14 cellular contexts compared by ENCODE assay signal in genomic region chr12:123050913-123051312, GRCh38.
DNase-seq lines count a peak whose midpoint lies in the region; ATAC-seq, FAIRE-seq and TF ChIP-seq lines count a peak whose summit lies in the region.
"Had no signal": no experiment of that assay in that cellular context is flagged by ENCODE, and none has a peak within 500 bp of the region (broad histone marks: within the 10 kb centered on the region; RNA-seq: fewer than 3 reads in every experiment).

No MANE protein-coding gene starts in this region.

- DNase-seq in HepG2 (ENCODE audit: low spot score), result no peak
- no peak for DNase-seq in esophagus muscularis mucosa (ENCODE audit: extremely low spot score)
- DNase-seq in uterus, result no peak
- no peak for DNase-seq in activated CD8-positive, alpha-beta memory T cell treated with anti-CD3 and anti-CD28 coated beads, Interleukin-2, amount 50 U/mL, for 48 hours
- DNase-seq: activated naive CD8-positive, alpha-beta T cell treated with anti-CD3 and anti-CD28 coated beads, Interleukin-2, amount 50 U/mL, for 24 hours; activated T-cell treated with anti-CD3 and anti-CD28 coated beads, Interleukin-2, amount 50 U/mL, for 24 hours; NCI-H2029 treated with DMSO at 0.1 percent for 48 hours; NCI-H526 treated with DMSO at 0.1 percent for 48 hours; RPMI8226 had no signal

- H2AFZ ChIP-seq in HepG2 (ENCODE audit: low read length), result no peak overlapping the region

- H3K36me3 Mint-ChIP-seq in stimulated activated memory B cell treated with anti-CD40 and anti-IgM and Interleukin-4, amounts not matched to agents 10 μg/mL and 1 μg/mL and 100 μg/mL, for 72 hours, result no peaks in the 10 kb centered on the region

- TF ChIP-seq EP300 in HepG2 (IDR thresholded peaks at IDR 0.05; ENCODE audit: low read depth in 2 of 2, low read length in 2 of 2), result no peak
- TF ChIP-seq EP300 in HepG2 (CRISPR knock-in tag; IDR thresholded peaks at IDR 0.05; ENCODE audit: borderline replicate concordance), result no peak
- TF ChIP-seq EP300 in esophagus muscularis mucosa (IDR thresholded peaks at IDR 0.05), result no peak

- BruUV-seq in HepG2 (replicated peaks; lab: Mats Ljungman, UMichigan), result no TSS peak

- H3K27me3 ChIP-seq in liver (ENCODE audit: control insufficient read depth in 4 of 4, insufficient read depth in 4 of 4, low read length in 3 of 4), result no peaks in the 10 kb centered on the region
- no peaks in the 10 kb centered on the region for H3K27me3 ChIP-seq in HepG2 (ENCODE audit: control insufficient read depth in 1 of 2, insufficient read depth in 2 of 2, low read length in 2 of 2)
- H3K27me3 ChIP-seq in esophagus muscularis mucosa, result no peaks in the 10 kb centered on the region
- no peaks in the 10 kb centered on the region for H3K27me3 ChIP-seq in muscle layer of colon (ENCODE audit: control insufficient read depth in 1 of 2, insufficient read depth in 2 of 2, low read length in 2 of 2)
- H3K27me3 ChIP-seq in uterus, result no peaks in the 10 kb centered on the region

- peak overlapping the region; percentile 43 for H3K27ac ChIP-seq in liver (ENCODE audit: low read depth in 1 of 2, low read length in 2 of 2)
- no peak overlapping the region for H3K27ac ChIP-seq in HepG2 (ENCODE audit: extremely low read length, insufficient read depth, low read length)
- peak overlapping the region; percentile 64 to 77 (median 71) for H3K27ac ChIP-seq in esophagus muscularis mucosa (replicated peaks in 1 of 4)
- H3K27ac ChIP-seq in muscle layer of colon (ENCODE audit: low read depth, low read length), result peak overlapping the region; percentile 59
- peak overlapping the region; percentile 43 to 59 for H3K27ac ChIP-seq in uterus

- WGBS in liver, result 92% methylated on average over 4 of the region's 4 CpGs
- WGBS in HepG2 (ENCODE audit: low lambda C conversion rate), result 100% methylated on average over 4 of the region's 4 CpGs
- WGBS in esophagus muscularis mucosa, result 75% methylated on average over 4 of the region's 4 CpGs

- peaks cover 0 to 47% (median 23%) of the 10 kb centered on the region in 4 donors for H3K4me1 ChIP-seq in liver (ENCODE audit: control insufficient read depth in 4 of 4, insufficient read depth in 4 of 4, low read length in 3 of 4)
- H3K4me1 ChIP-seq in HepG2 (ENCODE audit: insufficient read depth, low read length), result no peaks in the 10 kb centered on the region
- peaks cover 37 to 69% (median 42%) of the 10 kb centered on the region in 4 donors for H3K4me1 ChIP-seq in esophagus muscularis mucosa
- H3K4me1 ChIP-seq in muscle layer of colon (ENCODE audit: insufficient read depth, low read length), result peaks cover 38% of the 10 kb centered on the region
- peaks cover 0 to 8% of the 10 kb centered on the region in 2 donors for H3K4me1 ChIP-seq in uterus

- ATAC-seq in HepG2 (no peak), GM21381 (IDR thresholded peaks at IDR 0.05; ENCODE audit: unreplicated experiment) (no peak)
- ATAC-seq in stimulated activated memory B cell treated with anti-CD40 and anti-IgM and Interleukin-4, amounts not matched to agents 10 μg/mL and 1 μg/mL and 100 μg/mL, for 72 hours, result no peak

- in situ Hi-C loops in HepG2 (cut with HindIII; ENCODE audit: extremely low pct_ligation_motif_present, low pct_unique_long_range_greater_than_20kb), result no loop called here

- H4K20me1 ChIP-seq in HepG2 (ENCODE audit: insufficient read depth, low read length), result no peaks in the 10 kb centered on the region

- H3K9me3 ChIP-seq in liver (ENCODE audit: control insufficient read depth in 4 of 4, low read length in 3 of 4), result no peaks in the 10 kb centered on the region
- no peaks in the 10 kb centered on the region for H3K9me3 ChIP-seq in HepG2 (ENCODE audit: low read length)
- H3K9me3 ChIP-seq in esophagus muscularis mucosa, result no peaks in the 10 kb centered on the region
- H3K9me3 ChIP-seq in muscle layer of colon (ENCODE audit: low read length), result no peaks in the 10 kb centered on the region
- no peaks in the 10 kb centered on the region for H3K9me3 ChIP-seq in uterus

- no peak overlapping the region for H3K9ac ChIP-seq in liver (ENCODE audit: low read depth in 1 of 2, low read length in 2 of 2)
- no peak overlapping the region for H3K9ac ChIP-seq in HepG2 (ENCODE audit: insufficient read depth, low read depth, low read length)
- no peak overlapping the region for H3K9ac ChIP-seq in muscle layer of colon (ENCODE audit: low read length)

- TF ChIP-seq POLR2A in HepG2 (IDR thresholded peaks at IDR 0.05; ENCODE audit: insufficient read depth in 1 of 2, low read depth in 2 of 2, low read length in 2 of 2) (no peak), esophagus muscularis mucosa (IDR thresholded peaks at IDR 0.05; ENCODE audit: low read depth) (no peak), uterus (IDR thresholded peaks at IDR 0.05) (no peak)

- no peak overlapping the region for H3K4me3 Mint-ChIP-seq in stimulated activated memory B cell treated with anti-CD40 and anti-IgM and Interleukin-4, amounts not matched to agents 10 μg/mL and 1 μg/mL and 100 μg/mL, for 72 hours
- H3K4me3 Mint-ChIP-seq: activated naive CD8-positive, alpha-beta T cell treated with anti-CD3 and anti-CD28 coated beads, Interleukin-2, amount 50 U/mL, for 24 hours; activated T-cell treated with anti-CD3 and anti-CD28 coated beads, Interleukin-2, amount 50 U/mL, for 24 hours had no signal

- H3K4me1 Mint-ChIP-seq in stimulated activated memory B cell treated with anti-CD40 and anti-IgM and Interleukin-4, amounts not matched to agents 10 μg/mL and 1 μg/mL and 100 μg/mL, for 72 hours, result peaks cover 5% of the 10 kb centered on the region

- no peak for FAIRE-seq in HepG2 (lab: Jason Lieb, UNC)

- no peak for TF ChIP-seq RAD21 in liver (IDR thresholded peaks at IDR 0.05)
- no peak for TF ChIP-seq RAD21 in HepG2 (CRISPR knock-in tag; IDR thresholded peaks at IDR 0.05)

- POLR2A ChIA-PET in HepG2 (lab: Yijun Ruan, JAX), result no interaction called here

- H3K79me2 ChIP-seq in HepG2 (ENCODE audit: insufficient read depth, low read length), result no peaks in the 10 kb centered on the region

- no peak overlapping the region for H3K4me2 ChIP-seq in HepG2 (ENCODE audit: low read depth, low read length)

- H3K36me3 ChIP-seq in liver (ENCODE audit: control insufficient read depth in 4 of 4, insufficient read depth in 3 of 4, low read depth in 1 of 4, low read length in 3 of 4), result no peaks in the 10 kb centered on the region
- no peaks in the 10 kb centered on the region for H3K36me3 ChIP-seq in HepG2 (replicated peaks in 1 of 2; ENCODE audit: control insufficient read depth in 1 of 2, insufficient read depth in 2 of 2, low read length in 2 of 2)
- no peaks in the 10 kb centered on the region for H3K36me3 ChIP-seq in esophagus muscularis mucosa
- no peaks in the 10 kb centered on the region for H3K36me3 ChIP-seq in muscle layer of colon (ENCODE audit: insufficient read depth, low read length)
- H3K36me3 ChIP-seq in uterus, result no peaks in the 10 kb centered on the region

- TF ChIP-seq CTCF in liver (IDR thresholded peaks at IDR 0.05; ENCODE audit: low read depth, low read length, missing input control) (no peak), HepG2 (CRISPR knock-in tag; IDR thresholded peaks at IDR 0.05) (no peak), esophagus muscularis mucosa (IDR thresholded peaks at IDR 0.05) (no peak), uterus (IDR thresholded peaks at IDR 0.05) (no peak)

- no peak overlapping the region for H3K27ac Mint-ChIP-seq in stimulated activated memory B cell treated with anti-CD40 and anti-IgM and Interleukin-4, amounts not matched to agents 10 μg/mL and 1 μg/mL and 100 μg/mL, for 72 hours
- H3K27ac Mint-ChIP-seq: activated T-cell treated with anti-CD3 and anti-CD28 coated beads, Interleukin-2, amount 50 U/mL, for 24 hours had no signal

- intact Hi-C loops in HepG2 (cut with micrococcal nuclease; ENCODE audit: unreplicated experiment), result no loop called here
- intact Hi-C loops in esophagus muscularis mucosa (cut with DNase I), result no loop called here
- intact Hi-C loops in uterus (cut with DNase I; ENCODE audit: low total_unique reads), result no loop called here

- H3K4me3 ChIP-seq in liver (ENCODE audit: low read depth in 1 of 3, low read length in 3 of 3) (no peak overlapping the region), HepG2 (replicated peaks in 1 of 3; ENCODE audit: insufficient read depth in 1 of 3, low read depth in 2 of 3, low read length in 3 of 3) (no peak overlapping the region), esophagus muscularis mucosa (no peak overlapping the region), muscle layer of colon (ENCODE audit: low read depth in 1 of 2, low read length in 2 of 2) (peak overlapping the region in 1 of 2 donors; percentile 1), uterus (no peak overlapping the region)
- H3K4me3 ChIP-seq: skin epidermis had no signal

- CTCF ChIA-PET in HepG2 (lab: Yijun Ruan, JAX; ENCODE audit: low intra/inter-chr PET ratio, low total read pairs), result no interaction called here

- H3K9me3 Mint-ChIP-seq in stimulated activated memory B cell treated with anti-CD40 and anti-IgM and Interleukin-4, amounts not matched to agents 10 μg/mL and 1 μg/mL and 100 μg/mL, for 72 hours, result no peaks in the 10 kb centered on the region
- H3K9me3 Mint-ChIP-seq: activated naive CD8-positive, alpha-beta T cell treated with anti-CD3 and anti-CD28 coated beads, Interleukin-2, amount 50 U/mL, for 24 hours; activated T-cell treated with anti-CD3 and anti-CD28 coated beads, Interleukin-2, amount 50 U/mL, for 24 hours had no signal

- no peaks in the 10 kb centered on the region for H3K27me3 Mint-ChIP-seq in stimulated activated memory B cell treated with anti-CD40 and anti-IgM and Interleukin-4, amounts not matched to agents 10 μg/mL and 1 μg/mL and 100 μg/mL, for 72 hours
- H3K27me3 Mint-ChIP-seq: activated naive CD8-positive, alpha-beta T cell treated with anti-CD3 and anti-CD28 coated beads, Interleukin-2, amount 50 U/mL, for 24 hours; activated T-cell treated with anti-CD3 and anti-CD28 coated beads, Interleukin-2, amount 50 U/mL, for 24 hours had no signal

TF ChIP-seq in liver, 16 proteins besides CTCF, POLR2A, EP300 and RAD21 (continues in another document):
- no peak for TF ChIP-seq EGR1 (IDR thresholded peaks at IDR 0.05; ENCODE audit: low read depth in 2 of 2)
- no peak for TF ChIP-seq TAF1 (conservative IDR thresholded peaks at IDR 0.05)
- TF ChIP-seq RXRA (IDR thresholded peaks at IDR 0.05), result no peak
- TF ChIP-seq NR2F2 (IDR thresholded peaks at IDR 0.05), result no peak

TF ChIP-seq in HepG2, 621 proteins besides CTCF, POLR2A, EP300 and RAD21 (continues in another document):
- TF ChIP-seq SIN3A (IDR thresholded peaks at IDR 0.05; ENCODE audit: borderline replicate concordance, low read depth, low read length) (no peak), ZNF746 (CRISPR knock-in tag; IDR thresholded peaks at IDR 0.05) (no peak), NCOA2 (CRISPR knock-in tag; IDR thresholded peaks at IDR 0.05) (no peak), NR3C1 (CRISPR knock-in tag; IDR thresholded peaks at IDR 0.05) (no peak), CHCHD3 (CRISPR knock-in tag; IDR thresholded peaks at IDR 0.05) (no peak)
